In genomic region chr13:34201050-34201913, GRCh38 we compare ENCODE assay signal across 13 cellular contexts.
DNase-seq lines count a peak whose midpoint lies in the region; ATAC-seq and TF ChIP-seq lines count a peak whose summit lies in the region.
"Had no signal": no experiment of that assay in that cellular context is flagged by ENCODE, and none has a peak within 500 bp of the region (broad histone marks: within the 10 kb centered on the region; RNA-seq: fewer than 3 reads in every experiment).

No MANE protein-coding gene starts in this region.

- H3K4me3 Mint-ChIP-seq in activated CD8-positive, alpha-beta T cell treated with anti-CD3 and anti-CD28 coated beads, Interleukin-2, amount 10 ng/mL, durations not matched to agents 7 days and 5 days = no peak overlapping the region
- H3K4me3 Mint-ChIP-seq: brain; CD4-positive, alpha-beta memory T cell had no signal

- H3K4me1 Mint-ChIP-seq in activated CD8-positive, alpha-beta T cell treated with anti-CD3 and anti-CD28 coated beads, Interleukin-2, amount 10 ng/mL, durations not matched to agents 7 days and 5 days (ENCODE audit: low read depth) = no peaks in the 10 kb centered on the region
- H3K4me1 Mint-ChIP-seq: brain; CD4-positive, alpha-beta memory T cell had no signal

- no peaks in the 10 kb centered on the region for H3K36me3 Mint-ChIP-seq in activated CD8-positive, alpha-beta T cell treated with anti-CD3 and anti-CD28 coated beads, Interleukin-2, amount 10 ng/mL, durations not matched to agents 7 days and 5 days (ENCODE audit: low read depth)
- H3K36me3 Mint-ChIP-seq: brain; CD4-positive, alpha-beta memory T cell had no signal

- intact Hi-C loops in colonic mucosa (cut with DNase I) = no loop called here

- H4K8ac ChIP-seq in mesendoderm (ENCODE audit: low read depth, low read length) = no peak overlapping the region

- H3K4me2 ChIP-seq in mesendoderm (ENCODE audit: low read length) = no peak overlapping the region

- no peak overlapping the region for H3K18ac ChIP-seq in mesendoderm (ENCODE audit: low read length)

- H2BK15ac ChIP-seq in mesendoderm (replicated peaks; ENCODE audit: low read depth) = no peak overlapping the region

- CTCF ChIA-PET in AG04449 (lab: Yijun Ruan, JAX) = no interaction called here
- CTCF ChIA-PET in activated CD8-positive, alpha-beta T cell treated with anti-CD3 and anti-CD28 coated beads, Interleukin-2, amount 10 ng/mL, durations not matched to agents 7 days and 5 days (lab: Charles Lee) = no interaction called here

- no peaks in the 10 kb centered on the region for H3K9me3 ChIP-seq in colonic mucosa

- H3K27ac Mint-ChIP-seq in activated CD8-positive, alpha-beta T cell treated with anti-CD3 and anti-CD28 coated beads, Interleukin-2, amount 10 ng/mL, durations not matched to agents 7 days and 5 days = no peak overlapping the region

- H3K36me3 ChIP-seq in colonic mucosa = no peaks in the 10 kb centered on the region
- no peaks in the 10 kb centered on the region for H3K36me3 ChIP-seq in mesendoderm (ENCODE audit: control insufficient read depth, insufficient read depth, low read length)

- no peak overlapping the region for H3K4ac ChIP-seq in mesendoderm (ENCODE audit: low read depth, low read length)

- no CpG with 5 or more reads among the region's 1 CpG for WGBS in mesendoderm (ENCODE audit: extremely low coverage, insufficient coverage, low lambda C conversion rate)

- H3K4me1 ChIP-seq in colonic mucosa (no peaks in the 10 kb centered on the region), mesendoderm (ENCODE audit: control insufficient read depth, low read depth, low read length) (no peaks in the 10 kb centered on the region)

- H3K27me3 Mint-ChIP-seq in activated CD8-positive, alpha-beta T cell treated with anti-CD3 and anti-CD28 coated beads, Interleukin-2, amount 10 ng/mL, durations not matched to agents 7 days and 5 days (ENCODE audit: low read depth) = no peaks in the 10 kb centered on the region
- H3K27me3 Mint-ChIP-seq: CD4-positive, alpha-beta memory T cell had no signal

- H4K5ac ChIP-seq in mesendoderm (ENCODE audit: low read length) = no peak overlapping the region

- H2BK5ac ChIP-seq in mesendoderm (ENCODE audit: low read length) = no peak overlapping the region

- peak overlapping the region in 1 of 2 donors; percentile 19 for H3K9ac ChIP-seq in colonic mucosa (ENCODE audit: low read depth in 2 of 2, low read length in 2 of 2)
- no peak overlapping the region for H3K9ac ChIP-seq in mesendoderm (ENCODE audit: low read length)

- H3K9me3 Mint-ChIP-seq in activated CD8-positive, alpha-beta T cell treated with anti-CD3 and anti-CD28 coated beads, Interleukin-2, amount 10 ng/mL, durations not matched to agents 7 days and 5 days (ENCODE audit: insufficient read depth) = no peaks in the 10 kb centered on the region

- TF ChIP-seq CTCF in AG04449 (IDR thresholded peaks at IDR 0.05; ENCODE audit: insufficient read depth, low read length, missing control alignments) (no peak), colonic mucosa (IDR thresholded peaks at IDR 0.05) (no peak)

- H3K27ac ChIP-seq in colonic mucosa (peak overlapping the region; percentile 9), mesendoderm (ENCODE audit: low read depth, low read length) (no peak overlapping the region)

- no peaks in the 10 kb centered on the region for H3K79me2 ChIP-seq in mesendoderm (ENCODE audit: control insufficient read depth, insufficient read depth, low read length)

- POLR2A ChIA-PET in AG04449 (lab: Yijun Ruan, JAX) = interaction anchor here (0.6 kb wide), 1 partner anchor 259 kb away, joined by 3 read pairs; no protein-coding TSS in a partner anchor
- POLR2A ChIA-PET in activated CD8-positive, alpha-beta T cell treated with anti-CD3 and anti-CD28 coated beads, Interleukin-2, amount 10 ng/mL, durations not matched to agents 7 days and 5 days (lab: Charles Lee) = no interaction called here

- no peak overlapping the region for H3K4me3 ChIP-seq in AG04449 (ENCODE audit: low read depth, low read length)
- no peak overlapping the region for H3K4me3 ChIP-seq in colonic mucosa
- H3K4me3 ChIP-seq in mesendoderm (ENCODE audit: low read length) = no peak overlapping the region

- no peak overlapping the region for H3K23ac ChIP-seq in mesendoderm (ENCODE audit: low read length)

- H2BK120ac ChIP-seq in mesendoderm (ENCODE audit: low read depth, low read length) = peak overlapping the region; percentile 73

- H3K27me3 ChIP-seq in colonic mucosa = no peaks in the 10 kb centered on the region
- no peaks in the 10 kb centered on the region for H3K27me3 ChIP-seq in mesendoderm (ENCODE audit: insufficient read depth, low read length, poor library complexity)

- no peak overlapping the region for H3K56ac ChIP-seq in mesendoderm (ENCODE audit: low read length)

- no peaks in the 10 kb centered on the region for H3K79me1 ChIP-seq in mesendoderm (ENCODE audit: low read length)

- no peak for ATAC-seq in stimulated activated naive CD8-positive, alpha-beta T cell treated with anti-CD3 and anti-CD28 coated beads, Interleukin-15, Interleukin-2, amounts not matched to agents 100 U/mL and 50 U/mL, for 24 hours
- ATAC-seq in activated CD8-positive, alpha-beta T cell treated with anti-CD3 and anti-CD28 coated beads, Interleukin-2, amount 10 ng/mL, durations not matched to agents 7 days and 5 days = no peak

- no peak overlapping the region for H2AK5ac ChIP-seq in mesendoderm (ENCODE audit: low read length)

- DNase-seq in AG04449 (ENCODE audit: low read depth, low spot score) (peak; percentile 76), HuH-7 (ENCODE audit: low spot score) (peak; percentile 16), colonic mucosa (no peak), mesendoderm (no peak), NCI-H1436 treated with DMSO at 0.1 percent for 48 hours (lab: John Stamatoyannopoulos, UW) (no peak), SKM-1 treated with dmso at 0.1 percent for 144 hours (lab: John Stamatoyannopoulos, UW; ENCODE audit: unreplicated experiment) (no peak)
- no peak for DNase-seq in stimulated activated naive CD8-positive, alpha-beta T cell treated with anti-CD3 and anti-CD28 coated beads, Interleukin-15, Interleukin-2, amounts not matched to agents 100 U/mL and 50 U/mL, for 24 hours
- DNase-seq in activated CD8-positive, alpha-beta T cell treated with anti-CD3 and anti-CD28 coated beads, Interleukin-2, amount 10 ng/mL, durations not matched to agents 7 days and 5 days = no peak
- DNase-seq: activated T-cell treated with anti-CD3 and anti-CD28 coated beads for 4 hours; CD4-positive, alpha-beta memory T cell; NCI-H1436; small intestine had no signal

Comparison
In these comparisons a context has a peak if more than half of its experiments do, and no peak if none do; other contexts are left out.
1. DNase-seq: peak in AG04449 (single experiment) and HuH-7 (single experiment); none in colonic mucosa (single experiment), mesendoderm (single experiment), stimulated activated naive CD8-positive, alpha-beta T cell treated with anti-CD3 and anti-CD28 coated beads, Interleukin-15, Interleukin-2, amounts not matched to agents 100 U/mL and 50 U/mL, for 24 hours (single experiment), activated CD8-positive, alpha-beta T cell treated with anti-CD3 and anti-CD28 coated beads, Interleukin-2, amount 10 ng/mL, durations not matched to agents 7 days and 5 days (single experiment), NCI-H1436 treated with DMSO at 0.1 percent for 48 hours (single experiment) and SKM-1 treated with dmso at 0.1 percent for 144 hours (single experiment).